ENCODE assay signal across 1 cellular context in the genomic region with DNA sequence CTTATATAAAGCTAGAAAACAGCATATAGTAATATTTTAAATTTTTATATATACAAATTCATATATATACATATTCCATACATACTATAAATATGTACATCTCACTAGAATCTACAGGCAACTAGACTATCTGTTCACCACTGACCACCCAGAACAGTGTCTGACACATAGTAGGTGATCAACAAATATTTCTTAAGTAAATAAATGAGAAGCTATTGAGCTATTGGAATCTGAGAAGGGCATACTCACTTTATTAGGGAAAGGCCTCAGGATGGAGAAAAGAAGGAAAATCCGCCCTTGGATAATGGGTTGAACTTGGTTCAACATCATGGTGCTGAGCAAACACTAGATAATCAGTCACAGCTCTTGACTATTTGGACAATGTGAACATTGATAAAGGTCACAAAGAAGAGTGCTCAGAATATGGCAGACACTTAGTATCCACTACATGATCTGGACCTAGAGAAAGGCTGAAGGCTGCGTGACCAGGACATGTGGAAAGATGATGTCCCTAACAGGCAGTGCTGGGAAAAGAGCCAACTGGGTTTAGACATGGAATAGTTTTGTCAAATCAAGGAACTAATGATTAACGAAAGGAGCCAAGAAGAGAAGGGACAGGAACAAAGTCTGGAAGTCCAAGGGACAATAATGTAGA.
TF ChIP-seq lines count a peak whose summit lies in the region.

No MANE protein-coding gene starts in this region.

TF ChIP-seq in HepG2, 621 proteins besides CTCF, POLR2A, EP300 and RAD21 (continued from another document and continues in another):
- TF ChIP-seq DBP (CRISPR knock-in tag; IDR thresholded peaks at IDR 0.05; ENCODE audit: not compliant biosample characterization) (no peak), SALL2 (CRISPR knock-in tag; IDR thresholded peaks at IDR 0.05) (no peak), EEA1 (CRISPR knock-in tag; IDR thresholded peaks at IDR 0.05; ENCODE audit: borderline replicate concordance) (no peak), ZNF891 (CRISPR knock-in tag; IDR thresholded peaks at IDR 0.05) (no peak), AGO2 (optimal IDR thresholded peaks at IDR 0.05; ENCODE audit: low read depth, low read length) (no peak), ZNF75D (CRISPR knock-in tag; IDR thresholded peaks at IDR 0.05; ENCODE audit: borderline replicate concordance) (no peak), MIXL1 (CRISPR knock-in tag; IDR thresholded peaks at IDR 0.05) (peak; percentile 71; the same call in 1 of the 2 replicates), ZNF652 (CRISPR knock-in tag; IDR thresholded peaks at IDR 0.05; ENCODE audit: borderline replicate concordance, low read depth) (no peak), ZNF607 (CRISPR knock-in tag; IDR thresholded peaks at IDR 0.05; ENCODE audit: borderline replicate concordance) (no peak), ZGPAT (CRISPR knock-in tag; IDR thresholded peaks at IDR 0.05) (no peak), HMGA1 (CRISPR knock-in tag; conservative IDR thresholded peaks at IDR 0.05) (0 out of 2 replicates have a peak, but pooled peaks have one; percentile 23), FOSL2 (CRISPR knock-in tag; IDR thresholded peaks at IDR 0.05) (no peak), ZFP82 (CRISPR knock-in tag; IDR thresholded peaks at IDR 0.05; ENCODE audit: borderline replicate concordance) (no peak), KDM2A (CRISPR knock-in tag; IDR thresholded peaks at IDR 0.05; ENCODE audit: borderline replicate concordance, low read depth) (no peak), ZNF124 (CRISPR knock-in tag; IDR thresholded peaks at IDR 0.05) (no peak), SIN3B (IDR thresholded peaks at IDR 0.05; ENCODE audit: low read length) (no peak), DNMT3B (CRISPR knock-in tag; conservative IDR thresholded peaks at IDR 0.05) (no peak), ZNF326 (CRISPR knock-in tag; IDR thresholded peaks at IDR 0.05; ENCODE audit: borderline replicate concordance) (no peak), ZNF580 (CRISPR knock-in tag; IDR thresholded peaks at IDR 0.05; ENCODE audit: borderline replicate concordance, low read depth) (no peak), BORCS8-MEF2B (CRISPR knock-in tag; IDR thresholded peaks at IDR 0.05) (no peak), NFKB2 (CRISPR knock-in tag; IDR thresholded peaks at IDR 0.05; ENCODE audit: borderline replicate concordance) (no peak), ZNF781 (CRISPR knock-in tag; IDR thresholded peaks at IDR 0.05; ENCODE audit: borderline replicate concordance, not compliant biosample characterization) (no peak), ZNF800 (CRISPR knock-in tag; IDR thresholded peaks at IDR 0.05) (no peak), SYNCRIP (IDR thresholded peaks at IDR 0.05; ENCODE audit: insufficient read depth, low read depth, low read length) (no peak), ZNF24 (IDR thresholded peaks at IDR 0.05) (no peak), SRY (CRISPR knock-in tag; IDR thresholded peaks at IDR 0.05) (no peak), RELA (CRISPR knock-in tag; IDR thresholded peaks at IDR 0.05) (no peak), DRAP1 (CRISPR knock-in tag; IDR thresholded peaks at IDR 0.05) (no peak), ZBTB21 (CRISPR knock-in tag; IDR thresholded peaks at IDR 0.05) (0 out of 2 replicates have a peak, but pooled peaks have one; percentile 22), TAF15 (IDR thresholded peaks at IDR 0.05; ENCODE audit: low read depth, low read length, poor library complexity, severe bottlenecking) (no peak), SOX5 (CRISPR knock-in tag; IDR thresholded peaks at IDR 0.05; ENCODE audit: borderline replicate concordance) (peak; percentile 46), TCF7L2 (IDR thresholded peaks at IDR 0.05; ENCODE audit: low read depth, low read length) (no peak), RBAK (CRISPR knock-in tag; IDR thresholded peaks at IDR 0.05) (0 out of 2 replicates have a peak, but pooled peaks have one; percentile 64), ZNF720 (CRISPR knock-in tag; IDR thresholded peaks at IDR 0.05) (no peak), ZNF225 (CRISPR knock-in tag; IDR thresholded peaks at IDR 0.05) (no peak), SNAPC2 (CRISPR knock-in tag; IDR thresholded peaks at IDR 0.05) (no peak), POGZ (CRISPR knock-in tag; IDR thresholded peaks at IDR 0.05) (peak; percentile 96)
- TF ChIP-seq, protein P1, sequence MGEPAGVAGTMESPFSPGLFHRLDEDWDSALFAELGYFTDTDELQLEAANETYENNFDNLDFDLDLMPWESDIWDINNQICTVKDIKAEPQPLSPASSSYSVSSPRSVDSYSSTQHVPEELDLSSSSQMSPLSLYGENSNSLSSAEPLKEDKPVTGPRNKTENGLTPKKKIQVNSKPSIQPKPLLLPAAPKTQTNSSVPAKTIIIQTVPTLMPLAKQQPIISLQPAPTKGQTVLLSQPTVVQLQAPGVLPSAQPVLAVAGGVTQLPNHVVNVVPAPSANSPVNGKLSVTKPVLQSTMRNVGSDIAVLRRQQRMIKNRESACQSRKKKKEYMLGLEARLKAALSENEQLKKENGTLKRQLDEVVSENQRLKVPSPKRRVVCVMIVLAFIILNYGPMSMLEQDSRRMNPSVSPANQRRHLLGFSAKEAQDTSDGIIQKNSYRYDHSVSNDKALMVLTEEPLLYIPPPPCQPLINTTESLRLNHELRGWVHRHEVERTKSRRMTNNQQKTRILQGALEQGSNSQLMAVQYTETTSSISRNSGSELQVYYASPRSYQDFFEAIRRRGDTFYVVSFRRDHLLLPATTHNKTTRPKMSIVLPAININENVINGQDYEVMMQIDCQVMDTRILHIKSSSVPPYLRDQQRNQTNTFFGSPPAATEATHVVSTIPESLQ (CRISPR knock-in tag; conservative IDR thresholded peaks at IDR 0.05), result no peak
- TF ChIP-seq, protein P2, sequence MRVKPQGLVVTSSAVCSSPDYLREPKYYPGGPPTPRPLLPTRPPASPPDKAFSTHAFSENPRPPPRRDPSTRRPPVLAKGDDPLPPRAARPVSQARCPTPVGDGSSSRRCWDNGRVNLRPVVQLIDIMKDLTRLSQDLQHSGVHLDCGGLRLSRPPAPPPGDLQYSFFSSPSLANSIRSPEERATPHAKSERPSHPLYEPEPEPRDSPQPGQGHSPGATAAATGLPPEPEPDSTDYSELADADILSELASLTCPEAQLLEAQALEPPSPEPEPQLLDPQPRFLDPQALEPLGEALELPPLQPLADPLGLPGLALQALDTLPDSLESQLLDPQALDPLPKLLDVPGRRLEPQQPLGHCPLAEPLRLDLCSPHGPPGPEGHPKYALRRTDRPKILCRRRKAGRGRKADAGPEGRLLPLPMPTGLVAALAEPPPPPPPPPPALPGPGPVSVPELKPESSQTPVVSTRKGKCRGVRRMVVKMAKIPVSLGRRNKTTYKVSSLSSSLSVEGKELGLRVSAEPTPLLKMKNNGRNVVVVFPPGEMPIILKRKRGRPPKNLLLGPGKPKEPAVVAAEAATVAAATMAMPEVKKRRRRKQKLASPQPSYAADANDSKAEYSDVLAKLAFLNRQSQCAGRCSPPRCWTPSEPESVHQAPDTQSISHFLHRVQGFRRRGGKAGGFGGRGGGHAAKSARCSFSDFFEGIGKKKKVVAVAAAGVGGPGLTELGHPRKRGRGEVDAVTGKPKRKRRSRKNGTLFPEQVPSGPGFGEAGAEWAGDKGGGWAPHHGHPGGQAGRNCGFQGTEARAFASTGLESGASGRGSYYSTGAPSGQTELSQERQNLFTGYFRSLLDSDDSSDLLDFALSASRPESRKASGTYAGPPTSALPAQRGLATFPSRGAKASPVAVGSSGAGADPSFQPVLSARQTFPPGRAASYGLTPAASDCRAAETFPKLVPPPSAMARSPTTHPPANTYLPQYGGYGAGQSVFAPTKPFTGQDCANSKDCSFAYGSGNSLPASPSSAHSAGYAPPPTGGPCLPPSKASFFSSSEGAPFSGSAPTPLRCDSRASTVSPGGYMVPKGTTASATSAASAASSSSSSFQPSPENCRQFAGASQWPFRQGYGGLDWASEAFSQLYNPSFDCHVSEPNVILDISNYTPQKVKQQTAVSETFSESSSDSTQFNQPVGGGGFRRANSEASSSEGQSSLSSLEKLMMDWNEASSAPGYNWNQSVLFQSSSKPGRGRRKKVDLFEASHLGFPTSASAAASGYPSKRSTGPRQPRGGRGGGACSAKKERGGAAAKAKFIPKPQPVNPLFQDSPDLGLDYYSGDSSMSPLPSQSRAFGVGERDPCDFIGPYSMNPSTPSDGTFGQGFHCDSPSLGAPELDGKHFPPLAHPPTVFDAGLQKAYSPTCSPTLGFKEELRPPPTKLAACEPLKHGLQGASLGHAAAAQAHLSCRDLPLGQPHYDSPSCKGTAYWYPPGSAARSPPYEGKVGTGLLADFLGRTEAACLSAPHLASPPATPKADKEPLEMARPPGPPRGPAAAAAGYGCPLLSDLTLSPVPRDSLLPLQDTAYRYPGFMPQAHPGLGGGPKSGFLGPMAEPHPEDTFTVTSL (CRISPR knock-in tag; IDR thresholded peaks at IDR 0.05; ENCODE audit: borderline replicate concordance), result peak; percentile 46; the same call in 1 of the 2 replicates
- TF ChIP-seq, protein P3, sequence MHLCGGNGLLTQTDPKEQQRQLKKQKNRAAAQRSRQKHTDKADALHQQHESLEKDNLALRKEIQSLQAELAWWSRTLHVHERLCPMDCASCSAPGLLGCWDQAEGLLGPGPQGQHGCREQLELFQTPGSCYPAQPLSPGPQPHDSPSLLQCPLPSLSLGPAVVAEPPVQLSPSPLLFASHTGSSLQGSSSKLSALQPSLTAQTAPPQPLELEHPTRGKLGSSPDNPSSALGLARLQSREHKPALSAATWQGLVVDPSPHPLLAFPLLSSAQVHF (CRISPR knock-in tag; IDR thresholded peaks at IDR 0.05), result no peak
- TF ChIP-seq, protein P4, sequence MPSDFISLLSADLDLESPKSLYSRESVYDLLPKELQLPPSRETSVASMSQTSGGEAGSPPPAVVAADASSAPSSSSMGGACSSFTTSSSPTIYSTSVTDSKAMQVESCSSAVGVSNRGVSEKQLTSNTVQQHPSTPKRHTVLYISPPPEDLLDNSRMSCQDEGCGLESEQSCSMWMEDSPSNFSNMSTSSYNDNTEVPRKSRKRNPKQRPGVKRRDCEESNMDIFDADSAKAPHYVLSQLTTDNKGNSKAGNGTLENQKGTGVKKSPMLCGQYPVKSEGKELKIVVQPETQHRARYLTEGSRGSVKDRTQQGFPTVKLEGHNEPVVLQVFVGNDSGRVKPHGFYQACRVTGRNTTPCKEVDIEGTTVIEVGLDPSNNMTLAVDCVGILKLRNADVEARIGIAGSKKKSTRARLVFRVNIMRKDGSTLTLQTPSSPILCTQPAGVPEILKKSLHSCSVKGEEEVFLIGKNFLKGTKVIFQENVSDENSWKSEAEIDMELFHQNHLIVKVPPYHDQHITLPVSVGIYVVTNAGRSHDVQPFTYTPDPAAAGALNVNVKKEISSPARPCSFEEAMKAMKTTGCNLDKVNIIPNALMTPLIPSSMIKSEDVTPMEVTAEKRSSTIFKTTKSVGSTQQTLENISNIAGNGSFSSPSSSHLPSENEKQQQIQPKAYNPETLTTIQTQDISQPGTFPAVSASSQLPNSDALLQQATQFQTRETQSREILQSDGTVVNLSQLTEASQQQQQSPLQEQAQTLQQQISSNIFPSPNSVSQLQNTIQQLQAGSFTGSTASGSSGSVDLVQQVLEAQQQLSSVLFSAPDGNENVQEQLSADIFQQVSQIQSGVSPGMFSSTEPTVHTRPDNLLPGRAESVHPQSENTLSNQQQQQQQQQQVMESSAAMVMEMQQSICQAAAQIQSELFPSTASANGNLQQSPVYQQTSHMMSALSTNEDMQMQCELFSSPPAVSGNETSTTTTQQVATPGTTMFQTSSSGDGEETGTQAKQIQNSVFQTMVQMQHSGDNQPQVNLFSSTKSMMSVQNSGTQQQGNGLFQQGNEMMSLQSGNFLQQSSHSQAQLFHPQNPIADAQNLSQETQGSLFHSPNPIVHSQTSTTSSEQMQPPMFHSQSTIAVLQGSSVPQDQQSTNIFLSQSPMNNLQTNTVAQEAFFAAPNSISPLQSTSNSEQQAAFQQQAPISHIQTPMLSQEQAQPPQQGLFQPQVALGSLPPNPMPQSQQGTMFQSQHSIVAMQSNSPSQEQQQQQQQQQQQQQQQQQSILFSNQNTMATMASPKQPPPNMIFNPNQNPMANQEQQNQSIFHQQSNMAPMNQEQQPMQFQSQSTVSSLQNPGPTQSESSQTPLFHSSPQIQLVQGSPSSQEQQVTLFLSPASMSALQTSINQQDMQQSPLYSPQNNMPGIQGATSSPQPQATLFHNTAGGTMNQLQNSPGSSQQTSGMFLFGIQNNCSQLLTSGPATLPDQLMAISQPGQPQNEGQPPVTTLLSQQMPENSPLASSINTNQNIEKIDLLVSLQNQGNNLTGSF (CRISPR knock-in tag; IDR thresholded peaks at IDR 0.05), result no peak
